ENCODE assay signal across 8 cellular contexts in the genomic region with DNA sequence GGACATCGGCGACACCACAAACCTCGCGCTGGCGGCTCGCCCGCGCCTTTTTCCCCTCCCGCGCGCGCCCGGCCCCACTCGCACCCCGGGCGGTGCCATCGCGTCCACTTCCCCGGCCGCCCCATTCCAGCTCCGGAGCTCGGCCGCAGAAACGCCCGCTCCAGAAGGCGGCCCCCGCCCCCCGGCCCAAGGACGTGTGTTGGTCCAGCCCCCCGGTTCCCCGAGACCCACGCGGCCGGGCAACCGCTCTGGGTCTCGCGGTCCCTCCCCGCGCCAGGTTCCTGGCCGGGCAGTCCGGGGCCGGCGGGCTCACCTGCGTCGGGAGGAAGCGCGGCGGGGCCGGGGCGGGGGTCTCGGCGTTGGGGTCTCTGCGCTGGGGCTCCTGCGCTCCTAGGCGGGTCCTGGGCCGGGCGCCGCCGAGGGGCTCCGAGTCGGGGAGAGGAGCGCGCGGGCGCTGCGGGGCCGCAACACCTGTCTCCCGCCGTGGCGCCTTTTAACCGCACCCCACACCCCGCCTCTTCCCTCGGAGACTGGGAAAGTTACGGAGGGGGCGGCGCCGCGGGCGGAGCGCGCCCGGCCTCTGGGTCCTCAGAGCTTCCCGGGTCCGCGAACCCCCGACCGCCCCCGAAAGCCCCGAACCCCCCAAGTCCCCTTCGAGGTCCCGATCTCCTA. TPM values are rescaled to one million over a fixed set of nuclear protein-coding genes. Genes with fewer than 3 reads are reported as not detected.
A peak's percentile ranks its signal among the peaks of the same experiment; 100 is the strongest.
DNase-seq lines count a peak whose midpoint lies in the region; ATAC-seq and TF ChIP-seq lines count a peak whose summit lies in the region.

A gene (minus strand): TSS at position 469 of the 672 bp plus-strand sequence. CDS start 3,357 bp downstream, outside the sequence.

- ATAC-seq in activated CD8-positive, alpha-beta T cell treated with anti-CD3 and anti-CD28 coated beads for 36 hours = peak; percentile 8
- ATAC-seq in GM18909 (IDR thresholded peaks at IDR 0.05; ENCODE audit: poor library complexity, unreplicated experiment) (no peak), HG03280 (IDR thresholded peaks at IDR 0.05; ENCODE audit: unreplicated experiment) (no peak)

- TF ChIP-seq CTCF in HFF-Myc (IDR thresholded peaks at IDR 0.05; ENCODE audit: low read depth, low read length, missing control alignments) = no peak
- no peak for TF ChIP-seq CTCF in activated CD8-positive, alpha-beta T cell treated with anti-CD3 and anti-CD28 coated beads for 36 hours (IDR thresholded peaks at IDR 0.05)
- TF ChIP-seq CTCF in hepatocyte (IDR thresholded peaks at IDR 0.05; ENCODE audit: poor library complexity) = no peak

- H3K4me3 Mint-ChIP-seq in activated CD8-positive, alpha-beta T cell treated with anti-CD3 and anti-CD28 coated beads for 36 hours = peak within 1 kb of the TSS; percentile 55

- no peaks in the 10 kb centered on the region for H3K9me2 ChIP-seq in hepatocyte (replicated peaks; ENCODE audit: insufficient read depth)

- peaks cover 54% of the 10 kb centered on the region for H3K27me3 ChIP-seq in hepatocyte
- peaks cover 41 to 66% (median 50%) of the 10 kb centered on the region in 3 donors for H3K27me3 ChIP-seq in skeletal muscle tissue (ENCODE audit: control insufficient read depth in 3 of 3, insufficient read depth in 3 of 3, low read length in 3 of 3)

- H3K9me3 ChIP-seq in hepatocyte (ENCODE audit: low read depth) (no peaks in the 10 kb centered on the region), skeletal muscle tissue (ENCODE audit: control insufficient read depth in 3 of 3, low read length in 3 of 3) (no peaks in the 10 kb centered on the region)

- intact Hi-C loops in activated CD8-positive, alpha-beta T cell treated with anti-CD3 and anti-CD28 coated beads for 36 hours (cut with micrococcal nuclease) = loop anchor here (5.0 to 10.0 kb wide), 2 partner anchors 222 to 280 kb away; no protein-coding TSS in a partner anchor

- H3K27me3 Mint-ChIP-seq in activated CD8-positive, alpha-beta T cell treated with anti-CD3 and anti-CD28 coated beads for 36 hours = peaks cover 54% of the 10 kb centered on the region

- POLR2A ChIA-PET in activated CD8-positive, alpha-beta T cell treated with anti-CD3 and anti-CD28 coated beads for 36 hours (lab: Charles Lee) = no interaction called here

- peaks cover 24% of the 10 kb centered on the region for H3K4me1 Mint-ChIP-seq in activated CD8-positive, alpha-beta T cell treated with anti-CD3 and anti-CD28 coated beads for 36 hours (ENCODE audit: low read depth)

- no peaks in the 10 kb centered on the region for H3K36me3 Mint-ChIP-seq in activated CD8-positive, alpha-beta T cell treated with anti-CD3 and anti-CD28 coated beads for 36 hours (ENCODE audit: low read depth)

- H3K9ac ChIP-seq in skeletal muscle tissue (ENCODE audit: low read depth in 1 of 3, low read length in 3 of 3) = peak within 1 kb of the TSS in 2 of 3 donors; percentile 14 to 16

- H3K9me3 Mint-ChIP-seq in activated CD8-positive, alpha-beta T cell treated with anti-CD3 and anti-CD28 coated beads for 36 hours = no peaks in the 10 kb centered on the region

- WGBS in hepatocyte (ENCODE audit: low lambda C conversion rate, missing lambda C conversion rate) = 0% methylated on average over 16 of the region's 91 CpGs

- CTCF ChIA-PET in activated CD8-positive, alpha-beta T cell treated with anti-CD3 and anti-CD28 coated beads for 36 hours (lab: Charles Lee) = interaction anchor here (2.6 kb wide), 1 partner anchor 10 kb away, joined by 13 read pairs; no protein-coding TSS in a partner anchor

- no peaks in the 10 kb centered on the region for H4K20me1 ChIP-seq in hepatocyte (ENCODE audit: insufficient read depth, poor library complexity, severe bottlenecking)

- peak within 1 kb of the TSS; percentile 96 for H2AFZ ChIP-seq in hepatocyte

- no peaks in the 10 kb centered on the region for H3K79me2 ChIP-seq in hepatocyte

- DNase-seq in HFF-Myc (ENCODE audit: extremely low read depth, low read depth) (no peak), hepatocyte (ENCODE audit: low spot score) (peak; percentile 49), middle frontal gyrus (ENCODE audit: extremely low spot score, low spot score) (no peak), NCI-H2029 treated with DMSO at 0.1 percent for 48 hours (lab: John Stamatoyannopoulos, UW) (no peak)
- no peak for DNase-seq in activated CD8-positive, alpha-beta T cell treated with anti-CD3 and anti-CD28 coated beads for 36 hours

- H3K36me3 ChIP-seq in hepatocyte (replicated peaks; ENCODE audit: insufficient read depth, low read depth) (no peaks in the 10 kb centered on the region), skeletal muscle tissue (ENCODE audit: control insufficient read depth in 3 of 3, insufficient read depth in 3 of 3, low read length in 3 of 3) (no peaks in the 10 kb centered on the region)

- H3K27ac ChIP-seq in hepatocyte (no peak within 1 kb of the TSS), skeletal muscle tissue (ENCODE audit: low read depth, low read length) (no peak within 1 kb of the TSS)

- H3K27ac Mint-ChIP-seq in activated CD8-positive, alpha-beta T cell treated with anti-CD3 and anti-CD28 coated beads for 36 hours = no peak within 1 kb of the TSS

- H3K4me3 ChIP-seq in HFF-Myc (replicated peaks; ENCODE audit: low read depth, low read length) (peak within 1 kb of the TSS; percentile 22), hepatocyte (peak within 1 kb of the TSS; percentile 46), skeletal muscle tissue (ENCODE audit: low read length in 3 of 3) (peak within 1 kb of the TSS; percentile 52 to 69 (median 68))

- H3K4me2 ChIP-seq in hepatocyte = peak within 1 kb of the TSS; percentile 98

- H3K4me1 ChIP-seq in hepatocyte (ENCODE audit: insufficient read depth) (peaks cover 13% of the 10 kb centered on the region), skeletal muscle tissue (ENCODE audit: control insufficient read depth in 3 of 3, insufficient read depth in 3 of 3, low read length in 3 of 3) (peaks cover 16 to 20% (median 18%) of the 10 kb centered on the region in 3 donors)

RNA-seq across cellular contexts. Expression of the gene that starts here (rescaled TPM):
- 1 to 10 TPM in 1 of 2 experiments, under 1 TPM in 1; 0.83 to 1.1 TPM for total RNA-seq in activated CD8-positive, alpha-beta T cell treated with anti-CD3 and anti-CD28 coated beads for 36 hours
- total RNA-seq in hepatocyte = 6.1 and 10.3 TPM in 2 replicates
- 5.9 and 11.1 TPM in 2 replicates for polyA plus RNA-seq in hepatocyte
- 1.0 TPM for total RNA-seq in skeletal muscle tissue
